ENCODE assay signal across 1 cellular context in the genomic region with DNA sequence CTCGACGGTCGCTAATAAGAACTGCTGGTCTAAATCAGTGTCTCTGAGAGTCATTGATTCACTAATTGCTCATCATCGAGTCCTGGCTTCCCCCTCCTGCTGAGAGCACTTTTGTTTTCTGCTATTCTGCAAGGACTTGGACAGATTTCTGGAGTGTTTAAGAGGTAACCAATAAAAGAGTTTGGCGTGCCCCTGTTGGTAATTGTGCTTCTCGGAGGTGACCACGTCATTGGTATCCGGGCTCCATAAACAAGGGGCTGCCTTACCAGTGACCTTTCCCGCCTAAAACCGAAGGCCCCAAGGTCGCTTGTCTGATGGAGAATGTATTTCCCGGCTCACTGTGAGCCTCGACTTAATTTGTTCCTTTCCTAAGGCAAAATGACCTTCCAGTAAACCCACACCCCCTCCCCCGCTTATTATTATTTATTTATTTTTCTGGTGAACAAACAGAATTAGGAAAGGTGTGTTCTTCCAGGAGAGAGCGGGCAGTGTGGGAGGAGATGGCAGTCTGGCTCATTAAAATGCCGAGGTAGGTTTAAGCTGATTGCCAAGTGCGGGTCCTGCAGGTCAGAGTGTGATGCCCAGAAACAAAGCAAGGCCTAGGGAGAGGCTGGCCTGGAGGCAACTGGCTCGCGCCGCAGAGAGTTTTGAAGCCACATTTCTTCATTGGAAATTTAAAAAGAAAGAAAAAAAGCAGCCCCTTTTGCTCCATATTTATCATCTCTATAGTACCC.
TF ChIP-seq lines count a peak whose summit lies in the region.

No MANE protein-coding gene starts in this region.

TF ChIP-seq in SK-N-SH, 30 proteins besides CTCF, POLR2A, EP300 and RAD21:
- no peak for TF ChIP-seq RFX5 (IDR thresholded peaks at IDR 0.05; ENCODE audit: low read length)
- TF ChIP-seq NRF1 (IDR thresholded peaks at IDR 0.05; ENCODE audit: low read depth, low read length): no peak
- TF ChIP-seq RXRA (IDR thresholded peaks at IDR 0.05; ENCODE audit: borderline replicate concordance, low read depth): no peak
- no peak for TF ChIP-seq GATA2 (CRISPR knock-in tag; IDR thresholded peaks at IDR 0.05)
- no peak for TF ChIP-seq FOXJ3 (CRISPR knock-in tag; IDR thresholded peaks at IDR 0.05)
- no peak for TF ChIP-seq CHD2 (IDR thresholded peaks at IDR 0.05; ENCODE audit: low read length, partially characterized antibody)
